In the genomic region with DNA sequence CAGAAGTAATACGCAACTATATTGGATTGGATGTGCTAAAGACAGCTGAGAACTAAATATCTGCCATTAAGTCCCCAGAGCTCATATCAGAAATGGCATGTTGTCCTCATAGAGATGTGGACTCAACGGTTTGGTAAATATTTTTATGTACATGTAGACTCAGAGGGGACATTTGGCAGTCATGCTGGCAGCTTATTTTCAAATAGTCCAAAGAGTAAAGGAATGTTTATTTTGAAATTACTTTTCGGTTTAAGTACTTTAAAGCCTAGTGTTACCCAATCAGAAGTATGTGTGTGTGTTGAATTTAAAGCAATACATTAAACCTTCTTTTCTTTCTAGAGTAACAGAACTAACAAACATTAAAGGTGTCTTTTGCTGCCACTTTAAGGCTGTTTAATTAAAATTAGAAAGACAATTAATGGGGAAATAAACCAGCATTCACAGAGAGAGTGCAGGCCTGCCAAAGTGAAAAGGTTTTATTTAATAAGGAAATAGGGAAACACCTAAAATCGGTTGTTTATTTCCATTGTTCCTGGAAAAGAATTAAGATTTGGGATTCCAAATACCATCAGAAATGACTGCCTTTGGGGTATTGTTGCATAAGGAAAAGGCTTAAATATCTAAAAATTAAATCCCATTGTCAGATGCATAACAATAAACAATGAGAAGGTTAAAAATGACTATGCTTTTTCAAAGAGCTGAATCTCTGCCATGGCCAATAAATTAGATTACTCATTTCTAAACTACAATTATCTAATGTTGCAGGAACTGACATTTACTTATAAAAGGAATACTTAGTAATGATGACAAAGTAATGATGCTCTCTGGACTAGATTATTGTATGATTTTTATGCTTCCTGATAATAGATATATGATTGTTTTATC, we compare ENCODE assay signal across 11 cellular contexts.
DNase-seq lines count a peak whose midpoint lies in the region; ATAC-seq, FAIRE-seq and TF ChIP-seq lines count a peak whose summit lies in the region.
"Had no signal": no experiment of that assay in that cellular context is flagged by ENCODE, and none has a peak within 500 bp of the region (broad histone marks: within the 10 kb centered on the region; RNA-seq: fewer than 3 reads in every experiment).

No MANE protein-coding gene starts in this region.

- H3K9me3 ChIP-seq in pancreas (no peaks in the 10 kb centered on the region), heart left ventricle (peaks cover 0 to 11% (median 0%) of the 10 kb centered on the region in 12 donors)
- H3K9me3 ChIP-seq: tibial nerve had no signal

- peaks cover 18% of the 10 kb centered on the region for H3K4me1 Mint-ChIP-seq in CD14-positive monocyte
- H3K4me1 Mint-ChIP-seq in dendritic cell treated with granulocyte-macrophage colony-stimulating factor and Interleukin-4, amounts not matched to agents 40 ng/mL and 50 ng/mL, for 4 days (ENCODE audit: low read depth): peaks cover 27% of the 10 kb centered on the region

- TF ChIP-seq CTCF in CD14-positive monocyte (IDR thresholded peaks at IDR 0.05) (no peak), pancreas (IDR thresholded peaks at IDR 0.05) (no peak), heart left ventricle (IDR thresholded peaks at IDR 0.05) (no peak)

- DNase-seq in CD14-positive monocyte (ENCODE audit: low spot score) (no peak), NCI-H82 (lab: John Stamatoyannopoulos, UW) (no peak), pancreas (no peak), heart left ventricle (no peak), CD1c-positive myeloid dendritic cell (ENCODE audit: extremely low spot score) (no peak)

- peak overlapping the region in 6 of 7 donors; percentile 40 to 91 (median 74) for H3K27ac Mint-ChIP-seq in CD14-positive monocyte
- H3K27ac Mint-ChIP-seq in dendritic cell treated with granulocyte-macrophage colony-stimulating factor and Interleukin-4, amounts not matched to agents 40 ng/mL and 50 ng/mL, for 4 days: peak overlapping the region; percentile 64

- WGBS in pancreas, 2 donors: 67% methylated on average over 4 of the region's 4 CpGs
- WGBS in heart left ventricle, 4 donors: 67 to 82% (median 74%) methylated on average over 4 of the region's 4 CpGs

- H3K4me1 ChIP-seq in pancreas (peaks cover 0 to 10% (median 0%) of the 10 kb centered on the region in 3 donors), heart left ventricle (peaks cover 0 to 23% (median 0%) of the 10 kb centered on the region in 12 donors)
- H3K4me1 ChIP-seq: tibial nerve had no signal

- no peak overlapping the region for H3K4me3 Mint-ChIP-seq in CD14-positive monocyte
- no peak overlapping the region for H3K4me3 Mint-ChIP-seq in dendritic cell treated with granulocyte-macrophage colony-stimulating factor and Interleukin-4, amounts not matched to agents 40 ng/mL and 50 ng/mL, for 4 days

- FAIRE-seq in pancreas (lab: Jason Lieb, UNC): no peak
- FAIRE-seq: bronchial epithelial cell had no signal

- ATAC-seq in GM19395 (IDR thresholded peaks at IDR 0.05; ENCODE audit: unreplicated experiment) (peak; percentile 41), HG02981 (IDR thresholded peaks at IDR 0.05; ENCODE audit: unreplicated experiment) (peak; percentile 27), pancreas (no peak), heart left ventricle (no peak)

- no peaks in the 10 kb centered on the region for H3K36me3 ChIP-seq in pancreas
- H3K36me3 ChIP-seq in heart left ventricle: no peaks in the 10 kb centered on the region
- H3K36me3 ChIP-seq: tibial nerve had no signal

- no peaks in the 10 kb centered on the region for H3K36me3 Mint-ChIP-seq in CD14-positive monocyte
- H3K36me3 Mint-ChIP-seq in dendritic cell treated with granulocyte-macrophage colony-stimulating factor and Interleukin-4, amounts not matched to agents 40 ng/mL and 50 ng/mL, for 4 days (ENCODE audit: low read depth): peaks cover 6% of the 10 kb centered on the region

- H3K27ac ChIP-seq in pancreas (no peak overlapping the region), heart left ventricle (peak overlapping the region in 1 of 12 donors; percentile 38)

- no peak for TF ChIP-seq POLR2A in heart left ventricle (IDR thresholded peaks at IDR 0.05)

- peaks cover 0 to 3% (median 0%) of the 10 kb centered on the region in 7 donors for H3K9me3 Mint-ChIP-seq in CD14-positive monocyte
- H3K9me3 Mint-ChIP-seq in dendritic cell treated with granulocyte-macrophage colony-stimulating factor and Interleukin-4, amounts not matched to agents 40 ng/mL and 50 ng/mL, for 4 days: peaks cover 15% of the 10 kb centered on the region

- no peak overlapping the region for H3K4me3 ChIP-seq in pancreas
- H3K4me3 ChIP-seq in heart left ventricle: no peak overlapping the region
- H3K4me3 ChIP-seq: skin epidermis, tibial nerve had no signal

- intact Hi-C loops in CD14-positive monocyte (cut with micrococcal nuclease): no loop called here
- intact Hi-C loops in dendritic cell treated with granulocyte-macrophage colony-stimulating factor and Interleukin-4, amounts not matched to agents 40 ng/mL and 50 ng/mL, for 4 days (cut with micrococcal nuclease): loop anchor here (5.0 to 10.0 kb wide), 3 partner anchors 33 to 112 kb away; partner anchors contain the start of gene AHR
- intact Hi-C loops in pancreas (cut with DNase I): no loop called here
- intact Hi-C loops in heart left ventricle (cut with DNase I): loop anchor here in 1 of 10 donors (5.0 kb wide), 1 partner anchor 112 kb away; the partner anchor contains the start of gene AHR

- H3K27me3 ChIP-seq in pancreas (no peaks in the 10 kb centered on the region), heart left ventricle (no peaks in the 10 kb centered on the region)
- H3K27me3 ChIP-seq: tibial nerve had no signal

- peaks cover 0 to 8% (median 2%) of the 10 kb centered on the region in 3 donors for H3K27me3 Mint-ChIP-seq in CD14-positive monocyte (ENCODE audit: low read depth in 3 of 3)
- no peaks in the 10 kb centered on the region for H3K27me3 Mint-ChIP-seq in dendritic cell treated with granulocyte-macrophage colony-stimulating factor and Interleukin-4, amounts not matched to agents 40 ng/mL and 50 ng/mL, for 4 days

Comparison
In these comparisons a context has a peak if more than half of its experiments do, and no peak if none do; other contexts are left out.
1. ATAC-seq: peak in GM19395 (single experiment) and HG02981 (single experiment); none in pancreas (0 of 4) and heart left ventricle (0 of 4).